2 cellular contexts compared by ENCODE assay signal in genomic region chr21:9628051-9628450, GRCh38.
DNase-seq lines count a peak whose midpoint lies in the region; ATAC-seq and TF ChIP-seq lines count a peak whose summit lies in the region.
"Not testable (repeated sequence)": the region's sequence is repeated elsewhere in the genome, so short reads cannot be mapped to it uniquely, and the experiment has no call there.

No MANE protein-coding gene starts in this region.

- H3K9me3 ChIP-seq in body of pancreas: not testable (repeated sequence)

- not testable (repeated sequence) for TF ChIP-seq POLR2A in body of pancreas (IDR thresholded peaks at IDR 0.05)

- not testable (repeated sequence) for TF ChIP-seq CTCF in body of pancreas (IDR thresholded peaks at IDR 0.05)

- not testable (repeated sequence) for H3K27ac ChIP-seq in body of pancreas

- not testable (repeated sequence) for H3K27me3 ChIP-seq in body of pancreas

- intact Hi-C loops in body of pancreas (cut with DNase I); Right ventricle myocardium superior (cut with DNase I): not testable (repeated sequence)

- H3K4me3 ChIP-seq in body of pancreas: not testable (repeated sequence)

- not testable (repeated sequence) for H3K36me3 ChIP-seq in body of pancreas (replicated peaks in 1 of 2; ENCODE audit: insufficient read depth in 1 of 2, low read depth in 2 of 2)

- not testable (repeated sequence) for H3K4me1 ChIP-seq in body of pancreas

- WGBS in body of pancreas, 2 donors: 24 to 37% methylated on average over 3 of the region's 3 CpGs

- ATAC-seq in body of pancreas (peak; percentile 58), Right ventricle myocardium superior (ENCODE audit: poor library complexity) (peak; percentile 45)

- not testable (repeated sequence) for DNase-seq in body of pancreas, Right ventricle myocardium superior
